In the genomic region with DNA sequence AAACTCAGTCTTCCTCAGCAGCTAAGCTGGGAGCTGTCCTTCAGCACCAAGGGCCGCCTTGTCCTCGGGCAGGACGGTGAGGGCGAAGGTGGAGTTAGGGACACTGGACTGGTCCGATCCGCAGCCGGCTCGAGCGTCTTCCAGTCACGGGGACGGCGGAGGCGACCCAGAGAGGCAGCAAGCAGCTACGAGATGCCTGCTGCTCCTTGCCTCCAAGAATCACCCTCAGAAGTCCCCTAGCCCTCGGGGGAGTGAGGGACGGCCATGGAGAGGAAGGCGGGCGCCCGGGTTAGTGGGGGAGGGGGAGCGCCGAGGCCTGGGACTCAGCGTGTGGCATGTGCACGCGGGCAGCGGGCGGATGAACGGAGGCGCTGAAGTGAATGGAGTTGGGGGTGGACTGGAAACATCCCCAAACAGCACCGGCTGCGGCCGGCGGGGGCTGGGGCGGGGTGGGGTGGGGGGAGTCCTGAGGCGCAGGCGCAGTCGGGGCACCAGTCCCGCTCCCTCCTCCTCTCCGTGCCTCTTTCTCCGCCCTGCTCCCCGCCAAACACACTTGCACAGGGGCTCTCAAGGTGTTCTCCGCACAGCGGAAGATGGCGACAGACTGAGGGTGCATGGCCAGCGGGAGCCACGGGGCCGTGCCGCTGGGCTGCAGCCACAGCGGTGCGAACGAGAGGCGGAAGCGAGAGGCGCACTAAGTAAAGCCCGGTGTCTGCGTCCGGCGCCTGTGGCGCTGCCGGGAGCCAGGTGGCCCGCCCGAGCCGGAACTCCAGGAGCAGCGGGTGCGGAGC, we compare ENCODE assay signal across 8 cellular contexts. TPM values are rescaled to one million over a fixed set of nuclear protein-coding genes. Genes with fewer than 3 reads are reported as not detected.
DNase-seq lines count a peak whose midpoint lies in the region; ATAC-seq and TF ChIP-seq lines count a peak whose summit lies in the region.

NALF2 (plus strand) TSS at position 492 of the 791 bp plus-strand sequence. CDS start 957 bp downstream, outside the sequence.

- H3K4me1 ChIP-seq in iPS-15b (ENCODE audit: control insufficient read depth, insufficient read depth, low read length), result peaks cover 2% of the 10 kb centered on the region
- no peaks in the 10 kb centered on the region for H3K4me1 ChIP-seq in gastrocnemius medialis

- H3K9ac ChIP-seq in iPS-15b (ENCODE audit: low read depth, low read length), result no peak within 1 kb of the TSS

- peaks cover 17% of the 10 kb centered on the region for H3K4me1 Mint-ChIP-seq in brain

- H3K9me3 Mint-ChIP-seq in brain, result peaks cover 0 to 9% (median 0%) of the 10 kb centered on the region in 5 experiments

- intact Hi-C loops in gastrocnemius medialis (cut with DNase I; ENCODE audit: low total_unique reads), result no loop called here

- ATAC-seq in HG02885 (IDR thresholded peaks at IDR 0.05; ENCODE audit: poor library complexity, unreplicated experiment) (peak; percentile 47), gastrocnemius medialis (peak; percentile 23 to 51), HG03175 (IDR thresholded peaks at IDR 0.05; ENCODE audit: unreplicated experiment) (no peak), HG03108 (IDR thresholded peaks at IDR 0.05; ENCODE audit: unreplicated experiment) (no peak)

- peak within 1 kb of the TSS in 1 of 4 donors; percentile 24 for H3K27ac ChIP-seq in gastrocnemius medialis

- no peaks in the 10 kb centered on the region for H3K36me3 Mint-ChIP-seq in brain

- in situ Hi-C loops in gastrocnemius medialis (cut with MboI; ENCODE audit: low sequenced_read_pairs in 4 of 4), result no loop called here

- H3K27me3 Mint-ChIP-seq in brain, result peaks cover 9% of the 10 kb centered on the region

- H3K4me3 ChIP-seq in iPS-15b (ENCODE audit: low read depth, low read length) (peak within 1 kb of the TSS; percentile 61), gastrocnemius medialis (peak within 1 kb of the TSS; percentile 42 to 59 (median 55))

- peaks cover 5% of the 10 kb centered on the region for H3K36me3 ChIP-seq in iPS-15b (ENCODE audit: control insufficient read depth, insufficient read depth, low read length)
- H3K36me3 ChIP-seq in gastrocnemius medialis, result no peaks in the 10 kb centered on the region

- H3K4me3 Mint-ChIP-seq in brain, result peak within 1 kb of the TSS; percentile 82 to 89 (median 88)

- H3K9me3 ChIP-seq in iPS-15b (ENCODE audit: control insufficient read depth, insufficient read depth, low read length) (no peaks in the 10 kb centered on the region), gastrocnemius medialis (no peaks in the 10 kb centered on the region)

- H3K27ac Mint-ChIP-seq in brain, result peak within 1 kb of the TSS in 4 of 5 experiments; percentile 60 to 94 (median 78)

- no peak for TF ChIP-seq POLR2A in gastrocnemius medialis (IDR thresholded peaks at IDR 0.05)

- TF ChIP-seq CTCF in brain (conservative IDR thresholded peaks at IDR 0.05), result no peak
- TF ChIP-seq CTCF in gastrocnemius medialis (IDR thresholded peaks at IDR 0.05 in 4 of 5, conservative IDR thresholded peaks at IDR 0.05 in 1 of 5), result no peak

- peaks cover 19% of the 10 kb centered on the region for H3K27me3 ChIP-seq in iPS-15b (ENCODE audit: control insufficient read depth, insufficient read depth, low read length)
- H3K27me3 ChIP-seq in gastrocnemius medialis, result peaks cover 0 to 38% (median 14%) of the 10 kb centered on the region in 3 donors

- DNase-seq in C1 segment of cervical spinal cord (lab: John Stamatoyannopoulos, UW) (peak in 10 of 14 donors; percentile 6 to 67 (median 29)), NCI-H82 treated with DMSO at 0.1 percent for 48 hours (lab: John Stamatoyannopoulos, UW; ENCODE audit: unreplicated experiment) (peak; percentile 73), gastrocnemius medialis (peak in 1 of 2 donors; percentile 13)

RNA-seq across cellular contexts. Expression of gene NALF2, which starts in this region (rescaled TPM):
- polyA plus RNA-seq in brain (ENCODE audit: insufficient read depth, low read depth, low replicate concordance), result 4.8 TPM
- under 1 TPM in 1 of 4 donors, not detected in 3; 0.33 TPM for total RNA-seq in gastrocnemius medialis

Comparison
In these comparisons a context has a peak if more than half of its experiments do, and no peak if none do; other contexts are left out.
1. Peak in ATAC-seq and H3K4me3 ChIP-seq in gastrocnemius medialis; RNA of the gene not detected or under 1 TPM.